Comparison of ENCODE assay signal across 19 cellular contexts in genomic region chr2:15989559-15989958, GRCh38. TPM values are rescaled to one million over a fixed set of nuclear protein-coding genes. Genes with fewer than 3 reads are reported as not detected.
A peak's percentile ranks its signal among the peaks of the same experiment; 100 is the strongest.
DNase-seq lines count a peak whose midpoint lies in the region; ATAC-seq and TF ChIP-seq lines count a peak whose summit lies in the region.
"Had no signal": no experiment of that assay in that cellular context is flagged by ENCODE, and none has a peak within 500 bp of the region (broad histone marks: within the 10 kb centered on the region; RNA-seq: fewer than 3 reads in every experiment).

No MANE protein-coding gene starts in this region.

- TF ChIP-seq POLR2A in thyroid gland (IDR thresholded peaks at IDR 0.05) (peak in 1 of 2 donors; percentile 43), GM18505 (IDR thresholded peaks at IDR 0.05; ENCODE audit: borderline replicate concordance, extremely low read depth, insufficient read depth, insufficient read length) (no peak)

- H3K36me3 ChIP-seq in thyroid gland: no peaks in the 10 kb centered on the region
- H3K36me3 ChIP-seq: HAP-1, Peyer's patch had no signal

- H3K4me3 Mint-ChIP-seq in mesothelial cell of epicardium: no peak overlapping the region
- H3K4me3 Mint-ChIP-seq: CD4-positive, CD25-positive, alpha-beta regulatory T cell had no signal

- peak; percentile 53 for DNase-seq in HT-29 (ENCODE audit: low spot score)
- DNase-seq in epithelial cell of esophagus (ENCODE audit: low read depth): peak; percentile 16
- DNase-seq in mesothelial cell of epicardium (ENCODE audit: low spot score in 2 of 2, unreplicated experiment in 2 of 2): no peak
- DNase-seq in thyroid gland: peak; percentile 88 to 90
- DNase-seq in NK-92 treated with Interleukin-12 subunit alpha and Interleukin-12 subunit beta, amount 100 ng/mL, for 24 hours (lab: John Stamatoyannopoulos, UW): no peak
- DNase-seq in middle frontal gyrus (ENCODE audit: extremely low spot score, low spot score): no peak
- DNase-seq: AML-193; CD4-positive, CD25-positive, alpha-beta regulatory T cell; DMS79 treated with DMSO at 0.1 percent for 48 hours; GF-D8; Karpas-422; NCI-H187 treated with DMSO at 0.1 percent for 48 hours; NCI-H2171; NCI-H774; Peyer's patch; SHP77 treated with DMSO at 0.1 percent for 48 hours had no signal

- no peak overlapping the region for H3K4me3 ChIP-seq in epithelial cell of esophagus (ENCODE audit: low read length)
- no peak overlapping the region for H3K4me3 ChIP-seq in thyroid gland (replicated peaks in 1 of 3)
- H3K4me3 ChIP-seq: HAP-1, Peyer's patch had no signal

- peaks cover 21% of the 10 kb centered on the region for H3K4me1 Mint-ChIP-seq in mesothelial cell of epicardium
- H3K4me1 Mint-ChIP-seq: CD4-positive, CD25-positive, alpha-beta regulatory T cell had no signal

- H3K9me3 Mint-ChIP-seq in mesothelial cell of epicardium: no peaks in the 10 kb centered on the region

- H3K27ac Mint-ChIP-seq in mesothelial cell of epicardium: peak overlapping the region; percentile 91

- no peak for ATAC-seq in GM18505 (IDR thresholded peaks at IDR 0.05; ENCODE audit: unreplicated experiment)
- ATAC-seq: HepG2 had no signal

- no peaks in the 10 kb centered on the region for H3K27me3 ChIP-seq in thyroid gland
- H3K27me3 ChIP-seq: Peyer's patch had no signal

- intact Hi-C loops in thyroid gland (cut with DNase I): no loop called here

- H3K36me3 Mint-ChIP-seq in mesothelial cell of epicardium: no peaks in the 10 kb centered on the region
- H3K36me3 Mint-ChIP-seq: CD4-positive, CD25-positive, alpha-beta regulatory T cell had no signal

- WGBS in thyroid gland, 2 donors: 17 to 28% methylated on average over 7 of the region's 7 CpGs

- TF ChIP-seq CTCF in epithelial cell of esophagus (IDR thresholded peaks at IDR 0.05; ENCODE audit: insufficient read depth, low read depth, low read length, missing control alignments) (no peak), mesothelial cell of epicardium (IDR thresholded peaks at IDR 0.05; ENCODE audit: unreplicated experiment) (no peak), thyroid gland (IDR thresholded peaks at IDR 0.05) (no peak)

- H3K9me3 ChIP-seq in thyroid gland: no peaks in the 10 kb centered on the region
- H3K9me3 ChIP-seq: HAP-1, Peyer's patch had no signal

- H3K27ac ChIP-seq in thyroid gland: peak overlapping the region; percentile 88 to 97 (median 91)
- H3K27ac ChIP-seq: Peyer's patch had no signal

- peaks cover 34 to 36% of the 10 kb centered on the region in 2 donors for H3K4me1 ChIP-seq in thyroid gland
- H3K4me1 ChIP-seq: HAP-1, Peyer's patch had no signal

- H3K27me3 Mint-ChIP-seq in mesothelial cell of epicardium (ENCODE audit: low read depth): no peaks in the 10 kb centered on the region

RNA-seq across cellular contexts. Expression of gene MYCN, which starts 49.2 kb away (rescaled TPM):
- total RNA-seq in HT-29 (2014; rRNA removed; shearing (Covaris generic)): 0.16 TPM in 1 of 2 replicates, not detected in the other
- total RNA-seq in mesothelial cell of epicardium (69.1 to 79.4 TPM (median 72.5 TPM) in 3 replicates), thyroid gland (10 to 100 TPM in 2 of 4 donors, 1 to 10 TPM in 2; 5.9 to 13.3 (median 10.1) TPM)
- total RNA-seq: HepG2 had no signal

Comparison
In these comparisons a context has a peak if more than half of its experiments do, and no peak if none do; other contexts are left out.
1. DNase-seq: peak in HT-29 (single experiment), epithelial cell of esophagus (single experiment) and thyroid gland (2 of 2); none in mesothelial cell of epicardium (0 of 2), NK-92 treated with Interleukin-12 subunit alpha and Interleukin-12 subunit beta, amount 100 ng/mL, for 24 hours (single experiment) and middle frontal gyrus (single experiment).